In genomic region chr15:35626531-35626930, GRCh38 we compare ENCODE assay signal across 19 cellular contexts.
A peak's percentile ranks its signal among the peaks of the same experiment; 100 is the strongest.
DNase-seq lines count a peak whose midpoint lies in the region; ATAC-seq and TF ChIP-seq lines count a peak whose summit lies in the region.
"Had no signal": no experiment of that assay in that cellular context is flagged by ENCODE, and none has a peak within 500 bp of the region (broad histone marks: within the 10 kb centered on the region; RNA-seq: fewer than 3 reads in every experiment).

No MANE protein-coding gene starts in this region.

- H3K4me3 ChIP-seq in HEK293 (ENCODE audit: low read depth, low read length): no peak overlapping the region
- H3K4me3 ChIP-seq: GM12878, Peyer's patch, prostate gland, SK-N-MC had no signal

- H3K9me3 ChIP-seq in HEK293 (ENCODE audit: control insufficient read depth, insufficient read depth, low read depth, low read length): no peaks in the 10 kb centered on the region
- H3K9me3 ChIP-seq: Peyer's patch, prostate gland had no signal

- no peak for TF ChIP-seq CTCF in HEK293 (tag by site-specific recombination; IDR thresholded peaks at IDR 0.05)

- POLR2A ChIA-PET in HEK293 (lab: Yijun Ruan, JAX): no interaction called here

- H3K27me3 Mint-ChIP-seq in activated T-cell treated with anti-CD3 and anti-CD28 coated beads, Interleukin-2, amount 50 U/mL, for 24 hours: peaks cover 21% of the 10 kb centered on the region

- H3K27ac ChIP-seq in HEK293 (ENCODE audit: extremely low read depth, low read depth, low read length): no peak overlapping the region; the same call in 1 of the 2 replicates
- H3K27ac ChIP-seq: Peyer's patch, prostate gland, SK-N-MC had no signal

- no peak overlapping the region for H3K4me3 Mint-ChIP-seq in activated T-cell treated with anti-CD3 and anti-CD28 coated beads, Interleukin-2, amount 50 U/mL, for 24 hours
- H3K4me3 Mint-ChIP-seq: HFFc6 had no signal

- ATAC-seq in GM18909 (IDR thresholded peaks at IDR 0.05; ENCODE audit: poor library complexity, unreplicated experiment): no peak
- ATAC-seq: GM12878 had no signal

- H3K36me3 ChIP-seq in HEK293 (ENCODE audit: control insufficient read depth in 2 of 2, insufficient read depth in 1 of 2, low read length in 2 of 2): no peaks in the 10 kb centered on the region
- H3K36me3 ChIP-seq: Peyer's patch, prostate gland had no signal

- H3K36me3 Mint-ChIP-seq in activated T-cell treated with anti-CD3 and anti-CD28 coated beads, Interleukin-2, amount 50 U/mL, for 24 hours (ENCODE audit: low read depth): no peaks in the 10 kb centered on the region

- no peaks in the 10 kb centered on the region for H3K4me1 Mint-ChIP-seq in activated T-cell treated with anti-CD3 and anti-CD28 coated beads, Interleukin-2, amount 50 U/mL, for 24 hours (ENCODE audit: low read depth)

- no peaks in the 10 kb centered on the region for H3K9me3 Mint-ChIP-seq in activated T-cell treated with anti-CD3 and anti-CD28 coated beads, Interleukin-2, amount 50 U/mL, for 24 hours
- H3K9me3 Mint-ChIP-seq: HFFc6 had no signal

- CTCF ChIA-PET in HEK293 (lab: Yijun Ruan, JAX): no interaction called here

- H3K27ac Mint-ChIP-seq in activated T-cell treated with anti-CD3 and anti-CD28 coated beads, Interleukin-2, amount 50 U/mL, for 24 hours: no peak overlapping the region
- H3K27ac Mint-ChIP-seq: HFFc6 had no signal

- H3K4me1 ChIP-seq in HEK293 (ENCODE audit: control insufficient read depth, insufficient read depth, low read length): no peaks in the 10 kb centered on the region
- H3K4me1 ChIP-seq: Peyer's patch had no signal

- DNase-seq in amniotic epithelial cell (ENCODE audit: low read depth): peak; percentile 44
- peak; percentile 86 for DNase-seq in fibroblast of peridontal ligament (ENCODE audit: extremely low read depth)
- peak; percentile 60 for DNase-seq in non-pigmented ciliary epithelial cell (ENCODE audit: low read depth)
- DNase-seq in GOT3 (lab: John Stamatoyannopoulos, UW): no peak
- DNase-seq in globus pallidus (ENCODE audit: low spot score): no peak
- no peak for DNase-seq in activated T-cell treated with anti-CD3 and anti-CD28 coated beads, Interleukin-2, amount 50 U/mL, for 24 hours
- DNase-seq: activated CD4-positive, alpha-beta T cell treated with anti-CD3 and anti-CD28 coated beads for 48 hours; activated gamma-delta T cell; AML-193; glutamatergic neuron; HFFc6; Peyer's patch; small intestine; stimulated activated CD4-positive, alpha-beta T cell treated with anti-CD3 and anti-CD28 coated beads, Interleukin-4, amount 100 ng/mL, for 1 hour had no signal

TF ChIP-seq in HEK293, 187 proteins besides CTCF, POLR2A, EP300 and RAD21:
- no peak for TF ChIP-seq AEBP2 (tag by site-specific recombination; IDR thresholded peaks at IDR 0.05; ENCODE audit: borderline replicate concordance)
- TF ChIP-seq ZBTB17 (tag by site-specific recombination; IDR thresholded peaks at IDR 0.05): no peak
- TF ChIP-seq ZNF549 (tag by site-specific recombination; IDR thresholded peaks at IDR 0.05): no peak
- no peak for TF ChIP-seq ZNF350 (tag by site-specific recombination; IDR thresholded peaks at IDR 0.05)
- TF ChIP-seq FEZF1 (tag by site-specific recombination; IDR thresholded peaks at IDR 0.05): peak; percentile 46
- TF ChIP-seq ZNF488 (tag by site-specific recombination; IDR thresholded peaks at IDR 0.05): no peak
- no peak for TF ChIP-seq ZNF146 (tag by site-specific recombination; IDR thresholded peaks at IDR 0.05)
TF ChIP-seq in HEK293: peak in this region for 1.

Comparison
In these comparisons a context has a peak if more than half of its experiments do, and no peak if none do; other contexts are left out.
1. DNase-seq: peak in amniotic epithelial cell (single experiment), fibroblast of peridontal ligament (single experiment) and non-pigmented ciliary epithelial cell (single experiment); none in GOT3 (single experiment), globus pallidus (single experiment) and activated T-cell treated with anti-CD3 and anti-CD28 coated beads, Interleukin-2, amount 50 U/mL, for 24 hours (single experiment).